9 cellular contexts compared by ENCODE assay signal in the genomic region with DNA sequence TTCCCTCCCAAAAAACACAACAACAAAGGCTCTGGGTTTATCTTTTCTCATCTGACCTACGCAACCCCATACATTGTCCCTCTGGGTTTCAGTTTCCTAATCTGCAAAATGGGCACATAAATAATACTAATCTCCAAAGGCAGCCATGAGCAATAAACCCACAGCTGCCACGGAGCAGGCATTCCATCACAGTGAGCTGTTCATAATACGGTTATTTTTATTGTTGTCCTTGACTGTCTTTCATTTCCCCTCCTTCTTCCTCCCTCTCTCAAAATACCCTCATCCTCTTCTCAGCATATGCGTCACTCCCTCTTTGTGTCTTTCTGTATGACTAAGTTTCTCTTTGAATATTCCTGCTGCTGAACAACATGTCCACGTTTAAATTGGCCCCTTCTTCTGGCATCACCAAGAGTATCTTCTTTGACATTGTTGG.
DNase-seq lines count a peak whose midpoint lies in the region; ATAC-seq, FAIRE-seq and TF ChIP-seq lines count a peak whose summit lies in the region.
"Had no signal": no experiment of that assay in that cellular context is flagged by ENCODE, and none has a peak within 500 bp of the region (broad histone marks: within the 10 kb centered on the region; RNA-seq: fewer than 3 reads in every experiment).

No MANE protein-coding gene starts in this region.

- intact Hi-C loops in CD14-positive monocyte (cut with micrococcal nuclease): no loop called here
- intact Hi-C loops in left cardiac atrium (cut with DNase I): no loop called here

- no peaks in the 10 kb centered on the region for H3K27me3 ChIP-seq in MG63

- peaks cover 2% of the 10 kb centered on the region for H3K4me1 Mint-ChIP-seq in CD14-positive monocyte

- no peak overlapping the region for H3K4me3 ChIP-seq in MG63

- H3K9me3 ChIP-seq in MG63: no peaks in the 10 kb centered on the region

- no peaks in the 10 kb centered on the region for H3K36me3 Mint-ChIP-seq in CD14-positive monocyte

- H3K9me3 Mint-ChIP-seq in CD14-positive monocyte: peaks cover 0 to 5% (median 2%) of the 10 kb centered on the region in 7 donors

- H3K4me3 Mint-ChIP-seq in CD14-positive monocyte: no peak overlapping the region

- H3K36me3 ChIP-seq in MG63: no peaks in the 10 kb centered on the region

- FAIRE-seq in H54 (lab: Jason Lieb, UNC): no peak

- TF ChIP-seq CTCF in CD14-positive monocyte (IDR thresholded peaks at IDR 0.05): no peak

- DNase-seq in H54 (ENCODE audit: insufficient read length, low spot score) (peak; percentile 30), NCI-H226 (peak; percentile 19), iris pigment epithelial cell (ENCODE audit: low read depth) (peak; percentile 13), retina (no peak), MG63 (no peak), CD14-positive monocyte (ENCODE audit: low spot score) (no peak), left cardiac atrium (no peak)
- DNase-seq: NCI-H187 treated with DMSO at 0.1 percent for 48 hours had no signal

- TF ChIP-seq POLR2A in H54 (IDR thresholded peaks at IDR 0.05; ENCODE audit: low read depth, low read length): no peak

- H3K27me3 Mint-ChIP-seq in CD14-positive monocyte (ENCODE audit: low read depth in 3 of 3): peaks cover 0 to 2% (median 0%) of the 10 kb centered on the region in 3 donors

- H3K27ac Mint-ChIP-seq in CD14-positive monocyte: no peak overlapping the region

- ATAC-seq in GM18520 (IDR thresholded peaks at IDR 0.05; ENCODE audit: unreplicated experiment) (peak; percentile 55), left cardiac atrium (no peak)

Comparison
In these comparisons a context has a peak if more than half of its experiments do, and no peak if none do; other contexts are left out.
1. DNase-seq: peak in H54 (single experiment), NCI-H226 (single experiment) and iris pigment epithelial cell (single experiment); none in retina (single experiment), MG63 (single experiment), CD14-positive monocyte (single experiment) and left cardiac atrium (single experiment).